11 cellular contexts compared by ENCODE assay signal in the genomic region with DNA sequence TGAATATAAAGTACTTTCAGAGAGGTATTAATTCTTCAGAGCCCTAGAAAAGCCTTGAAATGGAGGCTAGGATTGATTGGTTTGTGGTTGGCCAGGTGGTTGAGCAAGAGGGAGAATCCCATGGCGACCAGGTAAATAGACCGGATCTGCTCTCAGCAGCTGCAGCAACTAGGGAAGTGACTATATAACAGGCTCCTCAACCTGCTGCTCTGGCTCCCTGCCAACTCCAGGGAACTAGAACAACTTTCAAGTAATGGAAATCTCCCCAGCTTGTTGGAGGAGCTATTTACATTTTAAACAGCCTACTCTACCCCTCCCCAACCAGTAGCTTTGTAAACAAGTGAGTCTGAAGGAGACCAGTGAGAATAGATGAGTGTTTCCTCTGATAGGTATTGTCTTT.
DNase-seq lines count a peak whose midpoint lies in the region; ATAC-seq and TF ChIP-seq lines count a peak whose summit lies in the region.
"Had no signal": no experiment of that assay in that cellular context is flagged by ENCODE, and none has a peak within 500 bp of the region (broad histone marks: within the 10 kb centered on the region; RNA-seq: fewer than 3 reads in every experiment).

No MANE protein-coding gene starts in this region.

- TF ChIP-seq CTCF in glutamatergic neuron (IDR thresholded peaks at IDR 0.05; ENCODE audit: partially characterized antibody, unreplicated experiment) (no peak), tibial nerve (IDR thresholded peaks at IDR 0.05) (no peak), heart left ventricle (IDR thresholded peaks at IDR 0.05) (no peak)

- WGBS in tibial nerve, 2 donors: 12 to 13% methylated on average over 2 of the region's 2 CpGs
- WGBS in heart left ventricle, 4 donors: 5 to 20% (median 19%) methylated on average over 2 of the region's 2 CpGs

- no peaks in the 10 kb centered on the region for H3K36me3 ChIP-seq in tibial nerve
- no peaks in the 10 kb centered on the region for H3K36me3 ChIP-seq in heart left ventricle

- H3K27ac Mint-ChIP-seq in glutamatergic neuron (ENCODE audit: unreplicated experiment): peak overlapping the region; percentile 31
- H3K27ac Mint-ChIP-seq: activated naive CD4-positive, alpha-beta T cell treated with anti-CD3 and anti-CD28 coated beads, Interleukin-2, amount 50 U/mL, for 24 hours had no signal

- intact Hi-C loops in left colon (cut with DNase I, micrococcal nuclease) (no loop called here), heart left ventricle (cut with DNase I) (no loop called here)

- no peak for TF ChIP-seq EP300 in tibial nerve (IDR thresholded peaks at IDR 0.05)

- H3K9me3 Mint-ChIP-seq in glutamatergic neuron (ENCODE audit: unreplicated experiment): peaks cover 1% of the 10 kb centered on the region

- H3K4me3 ChIP-seq in tibial nerve (no peak overlapping the region), heart left ventricle (no peak overlapping the region)
- H3K4me3 ChIP-seq: skin epidermis had no signal

- H3K4me1 ChIP-seq in tibial nerve (no peaks in the 10 kb centered on the region), heart left ventricle (no peaks in the 10 kb centered on the region)

- H3K4me1 Mint-ChIP-seq in glutamatergic neuron (ENCODE audit: low read depth, unreplicated experiment): peaks cover 5% of the 10 kb centered on the region
- H3K4me1 Mint-ChIP-seq: activated naive CD4-positive, alpha-beta T cell treated with anti-CD3 and anti-CD28 coated beads, Interleukin-2, amount 50 U/mL, for 24 hours had no signal

- peaks cover 6% of the 10 kb centered on the region for H3K36me3 Mint-ChIP-seq in glutamatergic neuron (ENCODE audit: unreplicated experiment)
- H3K36me3 Mint-ChIP-seq: activated naive CD4-positive, alpha-beta T cell treated with anti-CD3 and anti-CD28 coated beads, Interleukin-2, amount 50 U/mL, for 24 hours had no signal

- H3K4me3 Mint-ChIP-seq in glutamatergic neuron (ENCODE audit: unreplicated experiment): no peak overlapping the region
- H3K4me3 Mint-ChIP-seq: activated naive CD4-positive, alpha-beta T cell treated with anti-CD3 and anti-CD28 coated beads, Interleukin-2, amount 50 U/mL, for 24 hours had no signal

- ATAC-seq in left colon (no peak), heart left ventricle (no peak)

- no peaks in the 10 kb centered on the region for H3K27me3 Mint-ChIP-seq in glutamatergic neuron (ENCODE audit: unreplicated experiment)
- H3K27me3 Mint-ChIP-seq: activated naive CD4-positive, alpha-beta T cell treated with anti-CD3 and anti-CD28 coated beads, Interleukin-2, amount 50 U/mL, for 24 hours had no signal

- no peaks in the 10 kb centered on the region for H3K27me3 ChIP-seq in tibial nerve
- H3K27me3 ChIP-seq in heart left ventricle: no peaks in the 10 kb centered on the region

- TF ChIP-seq POLR2A in tibial nerve (IDR thresholded peaks at IDR 0.05) (no peak), heart left ventricle (IDR thresholded peaks at IDR 0.05) (no peak)

- no peaks in the 10 kb centered on the region for H3K9me3 ChIP-seq in tibial nerve
- no peaks in the 10 kb centered on the region for H3K9me3 ChIP-seq in heart left ventricle

- DNase-seq in COLO668 (lab: John Stamatoyannopoulos, UW; ENCODE audit: unreplicated experiment) (peak; percentile 93), NAMALWA (ENCODE audit: low spot score) (peak; percentile 0), NCI-H524 treated with DMSO at 0.1 percent for 48 hours (lab: John Stamatoyannopoulos, UW) (peak; percentile 50), glutamatergic neuron (no peak), tibial nerve (ENCODE audit: low spot score in 2 of 2) (no peak), left colon (no peak), OCI-M2 (lab: John Stamatoyannopoulos, UW; ENCODE audit: unreplicated experiment) (no peak), heart left ventricle (no peak)
- DNase-seq: SW 1271 had no signal

- H3K27ac ChIP-seq in tibial nerve (no peak overlapping the region), heart left ventricle (no peak overlapping the region)
- H3K27ac ChIP-seq: skin epidermis had no signal

Comparison
In these comparisons a context has a peak if more than half of its experiments do, and no peak if none do; other contexts are left out.
1. DNase-seq: peak in COLO668 (single experiment), NAMALWA (single experiment) and NCI-H524 treated with DMSO at 0.1 percent for 48 hours (single experiment); none in glutamatergic neuron (single experiment), tibial nerve (0 of 2), left colon (0 of 2), OCI-M2 (single experiment) and heart left ventricle (0 of 5).